8 cellular contexts compared by ENCODE assay signal in the genomic region with DNA sequence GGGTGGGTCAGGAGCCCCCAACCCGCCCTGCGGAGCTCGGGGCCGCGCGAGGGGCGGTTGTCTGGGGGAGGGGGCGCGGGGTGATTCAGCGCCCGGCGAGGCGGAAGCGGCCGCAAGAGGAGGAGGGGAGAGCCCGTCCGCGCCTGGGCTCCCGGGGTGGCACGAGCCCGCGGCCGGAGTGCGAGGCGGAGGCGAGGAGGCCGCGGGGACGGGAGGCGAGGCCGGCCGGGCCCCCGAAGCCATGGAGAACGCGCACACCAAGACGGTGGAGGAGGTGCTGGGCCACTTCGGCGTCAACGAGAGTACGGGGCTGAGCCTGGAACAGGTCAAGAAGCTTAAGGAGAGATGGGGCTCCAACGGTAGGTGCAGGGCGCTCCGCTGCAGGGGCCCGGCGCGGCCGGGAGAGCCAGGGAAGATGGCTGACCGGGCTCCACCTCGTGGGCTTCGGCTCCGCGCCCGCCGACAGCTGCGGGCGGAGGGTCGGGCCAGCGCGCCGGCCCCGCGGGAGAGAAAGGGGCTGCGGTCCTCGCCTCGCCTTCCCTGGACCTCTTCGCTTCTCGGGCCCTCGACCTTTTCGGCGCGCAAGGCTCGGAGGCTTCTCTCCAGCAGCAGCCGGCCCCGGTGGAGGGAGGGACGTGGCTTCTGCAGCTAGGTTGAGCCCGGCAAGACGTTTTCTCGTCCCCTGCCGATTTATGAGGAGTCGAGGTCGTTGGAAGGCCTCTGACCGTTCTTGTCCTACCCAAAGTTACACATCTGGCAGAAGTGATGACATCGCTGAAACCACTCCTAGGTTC.
DNase-seq lines count a peak whose midpoint lies in the region; ATAC-seq, FAIRE-seq and TF ChIP-seq lines count a peak whose summit lies in the region.

No MANE protein-coding gene starts in this region.

- peak; percentile 48 for FAIRE-seq in GM18507 (lab: Jason Lieb, UNC)

- peaks cover 39% of the 10 kb centered on the region for H3K4me1 ChIP-seq in muscle layer of colon (ENCODE audit: insufficient read depth, low read length)

- H3K36me3 ChIP-seq in muscle layer of colon (ENCODE audit: insufficient read depth, low read length): peaks cover 8% of the 10 kb centered on the region

- H3K27ac ChIP-seq in muscle layer of colon (ENCODE audit: low read depth, low read length): peak overlapping the region; percentile 69

- TF ChIP-seq CTCF in epithelial cell of esophagus (IDR thresholded peaks at IDR 0.05; ENCODE audit: insufficient read depth, low read depth, low read length, missing control alignments): no peak

- ATAC-seq in HG02885 (IDR thresholded peaks at IDR 0.05; ENCODE audit: poor library complexity, unreplicated experiment): peak; percentile 41

- H3K4me3 ChIP-seq in epithelial cell of esophagus (ENCODE audit: low read length) (peak overlapping the region; percentile 97), muscle layer of colon (ENCODE audit: low read depth in 1 of 2, low read length in 2 of 2) (peak overlapping the region; percentile 76 to 92)

- no peaks in the 10 kb centered on the region for H3K9me3 ChIP-seq in muscle layer of colon (ENCODE audit: low read length)

- H3K27me3 ChIP-seq in muscle layer of colon (ENCODE audit: control insufficient read depth in 1 of 2, insufficient read depth in 2 of 2, low read length in 2 of 2): no peaks in the 10 kb centered on the region

- DNase-seq in 8988T: peak; percentile 64
- peak; percentile 49 for DNase-seq in GM18507 (ENCODE audit: extremely low spot score, insufficient read length, low read depth)
- DNase-seq in NCI-H526 (lab: John Stamatoyannopoulos, UW): peak; percentile 23 to 71
- peak; percentile 81 for DNase-seq in activated CD8-positive, alpha-beta memory T cell treated with anti-CD3 and anti-CD28 coated beads, Interleukin-2, amount 50 U/mL, for 48 hours
- DNase-seq in epithelial cell of esophagus (ENCODE audit: low read depth): peak; percentile 50
- peak; percentile 14 to 21 for DNase-seq in stimulated activated CD8-positive, alpha-beta memory T cell treated with anti-CD3 and anti-CD28 coated beads, Interleukin-7, amount 100 ng/mL, for 48 hours (ENCODE audit: extremely low read depth in 1 of 2, low read depth in 1 of 2)

- H3K9ac ChIP-seq in muscle layer of colon (ENCODE audit: low read length): peak overlapping the region; percentile 45

Comparison
In these comparisons a context has a peak if more than half of its experiments do, and no peak if none do; other contexts are left out.
1. Peak in every context shown above with its lines: DNase-seq, ATAC-seq, H3K4me3 ChIP-seq and H3K27ac ChIP-seq.
2. DNase-seq: peak in every context shown above with its lines; median percentile 81 in activated CD8-positive, alpha-beta memory T cell treated with anti-CD3 and anti-CD28 coated beads, Interleukin-2, amount 50 U/mL, for 48 hours; 64 in 8988T; 50 in epithelial cell of esophagus; 49 in GM18507; 47 in NCI-H526; 18 in stimulated activated CD8-positive, alpha-beta memory T cell treated with anti-CD3 and anti-CD28 coated beads, Interleukin-7, amount 100 ng/mL, for 48 hours.